In genomic region chr4:80017125-80017854, GRCh38 we compare ENCODE assay signal across 9 cellular contexts. TPM values are rescaled to one million over a fixed set of nuclear protein-coding genes. Genes with fewer than 3 reads are reported as not detected.
DNase-seq lines count a peak whose midpoint lies in the region; ATAC-seq and TF ChIP-seq lines count a peak whose summit lies in the region.
"Had no signal": no experiment of that assay in that cellular context is flagged by ENCODE, and none has a peak within 500 bp of the region (broad histone marks: within the 10 kb centered on the region; RNA-seq: fewer than 3 reads in every experiment).

No MANE protein-coding gene starts in this region.

- ATAC-seq in GM21447 (IDR thresholded peaks at IDR 0.05; ENCODE audit: unreplicated experiment) (peak; percentile 60), left ventricle myocardium superior (no peak)

- DNase-seq in AG04449 (ENCODE audit: low read depth, low spot score) (peak; percentile 49), NB4 (ENCODE audit: low read depth) (peak; percentile 84), epithelial cell of esophagus (ENCODE audit: low read depth) (peak; percentile 85), amygdala (lab: John Stamatoyannopoulos, UW) (no peak), DMS53 (lab: John Stamatoyannopoulos, UW) (no peak), left ventricle myocardium superior (no peak)
- DNase-seq in stimulated activated CD4-positive, alpha-beta T cell treated with anti-CD3 and anti-CD28 coated beads, Interleukin-2, amount 100 ng/mL, for 48 hours, result no peak

- CTCF ChIA-PET in AG04449 (lab: Yijun Ruan, JAX), result interaction anchor here (1.3 kb wide), 2 partner anchors 11 to 19 kb away, joined by 3 read pairs; no protein-coding TSS in a partner anchor

- TF ChIP-seq CTCF in AG04449 (IDR thresholded peaks at IDR 0.05; ENCODE audit: insufficient read depth, low read length, missing control alignments) (no peak), NB4 (IDR thresholded peaks at IDR 0.05; ENCODE audit: low read depth, low read length) (no peak), epithelial cell of esophagus (IDR thresholded peaks at IDR 0.05; ENCODE audit: insufficient read depth, low read depth, low read length, missing control alignments) (no peak)

- TF ChIP-seq POLR2A in NB4 (IDR thresholded peaks at IDR 0.05; ENCODE audit: extremely low read depth, insufficient read length), result no peak

- H3K4me3 ChIP-seq in AG04449 (ENCODE audit: low read depth, low read length) (no peak overlapping the region), NB4 (ENCODE audit: low read depth, low read length) (peak overlapping the region; percentile 34), epithelial cell of esophagus (ENCODE audit: low read length) (no peak overlapping the region)
- H3K4me3 ChIP-seq: thoracic aorta had no signal

- intact Hi-C loops in left ventricle myocardium superior (cut with micrococcal nuclease), result no loop called here

- POLR2A ChIA-PET in AG04449 (lab: Yijun Ruan, JAX), result no interaction called here

RNA-seq across cellular contexts. Expression of gene ANTXR2, which starts 55.7 kb away (rescaled TPM):
- total RNA-seq in left ventricle myocardium superior, result 48.9 TPM

Comparison
In these comparisons a context has a peak if more than half of its experiments do, and no peak if none do; other contexts are left out.
1. DNase-seq: peak in AG04449 (single experiment), NB4 (single experiment) and epithelial cell of esophagus (single experiment); none in stimulated activated CD4-positive, alpha-beta T cell treated with anti-CD3 and anti-CD28 coated beads, Interleukin-2, amount 100 ng/mL, for 48 hours (0 of 2), amygdala (0 of 56), DMS53 (single experiment) and left ventricle myocardium superior (single experiment).